8 cellular contexts compared by ENCODE assay signal in the genomic region with DNA sequence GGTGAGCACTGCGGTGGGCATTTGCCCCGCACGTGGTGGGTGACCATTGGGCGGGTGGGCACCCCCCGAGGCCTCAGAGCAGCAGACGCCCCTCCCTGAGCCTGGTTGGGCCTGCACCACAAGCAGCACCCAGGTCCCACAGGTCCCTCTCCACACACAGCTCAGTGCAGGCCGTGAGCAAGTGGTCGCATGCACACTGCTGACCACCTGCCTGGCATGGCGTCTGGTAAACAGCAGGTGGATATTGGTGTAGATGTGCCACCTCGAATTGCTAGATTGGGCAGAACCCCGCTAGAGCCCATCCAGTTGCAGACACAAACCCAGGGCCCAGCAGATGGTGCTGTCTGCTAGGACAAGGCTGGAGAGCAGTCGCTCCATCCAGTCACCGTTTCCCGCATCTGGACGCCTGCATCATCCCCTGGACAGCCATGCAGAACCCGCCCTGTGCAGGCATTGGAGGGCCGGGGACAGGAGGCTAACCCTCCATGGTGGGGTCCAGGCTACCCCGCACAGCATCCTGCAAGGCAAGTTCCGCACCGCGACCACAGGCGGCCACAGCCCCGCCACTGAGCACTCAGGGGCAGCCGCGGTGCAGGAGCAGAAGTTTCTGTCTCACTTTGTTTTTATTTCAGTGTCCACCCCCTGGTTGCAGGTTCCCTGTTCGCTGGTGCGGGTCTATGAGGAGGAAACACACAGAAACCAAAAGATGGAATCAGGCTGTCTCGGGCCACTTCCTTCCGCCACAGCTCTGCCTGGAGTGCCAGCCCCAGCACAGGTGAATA. TPM values are rescaled to one million over a fixed set of nuclear protein-coding genes. Genes with fewer than 3 reads are reported as not detected.
A peak's percentile ranks its signal among the peaks of the same experiment; 100 is the strongest.
DNase-seq lines count a peak whose midpoint lies in the region; ATAC-seq and TF ChIP-seq lines count a peak whose summit lies in the region.

No MANE protein-coding gene starts in this region.

- H3K4me1 ChIP-seq in ovary (ENCODE audit: insufficient read depth): no peaks in the 10 kb centered on the region
- no peaks in the 10 kb centered on the region for H3K4me1 ChIP-seq in upper lobe of right lung

- no peak overlapping the region for H3K4me3 ChIP-seq in fibroblast of the aortic adventitia (ENCODE audit: low read depth, low read length)
- no peak overlapping the region for H3K4me3 ChIP-seq in ovary
- no peak overlapping the region for H3K4me3 ChIP-seq in upper lobe of right lung

- no peaks in the 10 kb centered on the region for H3K9me3 Mint-ChIP-seq in activated T-cell treated with anti-CD3 and anti-CD28 coated beads, Interleukin-2, amount 50 U/mL, for 24 hours

- TF ChIP-seq CTCF in fibroblast of the aortic adventitia (IDR thresholded peaks at IDR 0.05; ENCODE audit: insufficient read depth, low read length) (peak; percentile 63), ovary (IDR thresholded peaks at IDR 0.05) (no peak), upper lobe of right lung (IDR thresholded peaks at IDR 0.05) (peak; percentile 34)

- peak overlapping the region; percentile 56 for H3K4me3 Mint-ChIP-seq in activated T-cell treated with anti-CD3 and anti-CD28 coated beads, Interleukin-2, amount 50 U/mL, for 24 hours

- WGBS in ovary, 3 donors: 32 to 43% (median 34%) methylated on average over 29 of the region's 29 CpGs

- H3K36me3 ChIP-seq in ovary (no peaks in the 10 kb centered on the region), upper lobe of right lung (no peaks in the 10 kb centered on the region)

- intact Hi-C loops in ovary (cut with DNase I) (loop anchor here in 1 of 4 donors (5.0 kb wide), 1 partner anchor 1401 kb away; no protein-coding TSS in a partner anchor), upper lobe of right lung (cut with DNase I) (no loop called here)

- ATAC-seq in HG02852 (IDR thresholded peaks at IDR 0.05; ENCODE audit: unreplicated experiment) (peak; percentile 59), upper lobe of right lung (peak; percentile 30)

- no peak for TF ChIP-seq POLR2A in ovary (IDR thresholded peaks at IDR 0.05)

- H3K27me3 ChIP-seq in ovary (no peaks in the 10 kb centered on the region), upper lobe of right lung (peaks cover 15% of the 10 kb centered on the region)

- no peaks in the 10 kb centered on the region for H3K36me3 Mint-ChIP-seq in activated T-cell treated with anti-CD3 and anti-CD28 coated beads, Interleukin-2, amount 50 U/mL, for 24 hours (ENCODE audit: low read depth)

- H3K27ac Mint-ChIP-seq in activated T-cell treated with anti-CD3 and anti-CD28 coated beads, Interleukin-2, amount 50 U/mL, for 24 hours: no peak overlapping the region

- H3K9me3 ChIP-seq in ovary: no peaks in the 10 kb centered on the region
- H3K9me3 ChIP-seq in upper lobe of right lung: no peaks in the 10 kb centered on the region

- H3K4me1 Mint-ChIP-seq in activated T-cell treated with anti-CD3 and anti-CD28 coated beads, Interleukin-2, amount 50 U/mL, for 24 hours (ENCODE audit: low read depth): peaks cover 7% of the 10 kb centered on the region

- peaks cover 27% of the 10 kb centered on the region for H3K27me3 Mint-ChIP-seq in activated T-cell treated with anti-CD3 and anti-CD28 coated beads, Interleukin-2, amount 50 U/mL, for 24 hours

- H3K27ac ChIP-seq in ovary: no peak overlapping the region
- H3K27ac ChIP-seq in upper lobe of right lung: no peak overlapping the region

- peak; percentile 39 to 83 (median 59) for DNase-seq in NCI-H1417 (lab: John Stamatoyannopoulos, UW)
- DNase-seq in NCI-H1417 treated with DMSO at 0.1 percent for 48 hours (lab: John Stamatoyannopoulos, UW): no peak
- peak; percentile 25 for DNase-seq in NCI-H82 treated with DMSO at 0.1 percent for 48 hours (lab: John Stamatoyannopoulos, UW; ENCODE audit: unreplicated experiment)
- peak; percentile 78 for DNase-seq in activated T-cell treated with anti-CD3 and anti-CD28 coated beads, Interleukin-2, amount 50 U/mL, for 24 hours
- DNase-seq in fibroblast of the aortic adventitia (ENCODE audit: low read depth): peak; percentile 53
- DNase-seq in ovary: peak; percentile 24 to 72 (median 41)
- no peak for DNase-seq in upper lobe of right lung

- TF ChIP-seq EP300 in ovary (IDR thresholded peaks at IDR 0.05): no peak

RNA-seq across cellular contexts. Expression of a gene that starts 45.6 kb away (rescaled TPM):
- total RNA-seq in fibroblast of the aortic adventitia (ENCODE audit: low replicate concordance) (0.74 TPM in 1 of 2 replicates, not detected in the other), ovary (10 to 100 TPM in 1 of 7 donors, 1 to 10 TPM in 6; 1.1 to 16.2 (median 4.3) TPM), upper lobe of right lung (0.09 TPM)
- polyA plus RNA-seq in ovary: 1 to 10 TPM; 1.1 to 2.7 TPM

Comparison
In these comparisons a context has a peak if more than half of its experiments do, and no peak if none do; other contexts are left out.
1. DNase-seq: peak in NCI-H1417 (3 of 3), NCI-H82 treated with DMSO at 0.1 percent for 48 hours (single experiment), activated T-cell treated with anti-CD3 and anti-CD28 coated beads, Interleukin-2, amount 50 U/mL, for 24 hours (single experiment), fibroblast of the aortic adventitia (single experiment) and ovary (5 of 5); none in NCI-H1417 treated with DMSO at 0.1 percent for 48 hours (single experiment) and upper lobe of right lung (single experiment).
2. CTCF ChIP-seq: peak in fibroblast of the aortic adventitia (single experiment) and upper lobe of right lung (single experiment); none in ovary (0 of 3).